1 cellular context compared by ENCODE assay signal in the genomic region with DNA sequence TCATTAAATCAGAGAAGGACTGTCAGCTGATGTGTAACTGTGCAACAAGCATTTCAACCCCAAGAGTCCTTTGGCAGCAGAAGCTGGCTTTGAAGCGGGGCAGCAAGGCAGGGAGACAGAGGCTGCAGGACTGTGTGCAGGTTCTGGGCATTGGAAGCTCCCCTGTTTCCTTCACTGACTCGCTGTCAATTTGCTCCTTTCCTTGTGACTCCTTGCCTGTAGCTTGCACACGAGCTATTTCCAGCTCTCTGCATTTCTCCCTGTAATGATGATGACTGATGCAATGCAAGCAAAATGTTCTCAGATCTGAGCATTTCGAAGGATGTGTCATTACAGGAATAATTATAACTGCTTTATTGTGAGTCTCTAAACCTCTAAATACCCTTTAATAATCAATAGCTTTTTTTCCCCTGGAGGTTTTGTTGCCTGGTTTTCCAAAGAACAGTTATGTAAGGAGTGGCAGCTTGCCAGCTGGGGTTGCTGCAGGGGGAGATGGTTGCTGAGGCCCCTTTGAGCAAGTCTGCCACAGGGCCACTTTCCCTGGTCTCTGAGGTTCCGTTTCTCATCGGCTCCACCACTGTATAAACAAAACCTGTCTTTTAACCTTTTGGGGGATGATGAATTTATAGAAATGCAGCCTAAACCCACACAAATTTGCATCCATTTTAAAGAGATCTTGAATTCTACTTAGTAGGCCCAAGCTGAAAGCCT.
TF ChIP-seq lines count a peak whose summit lies in the region.

No MANE protein-coding gene starts in this region.

TF ChIP-seq in IMR-90, 13 proteins besides CTCF, POLR2A, EP300 and RAD21:
- TF ChIP-seq CEBPB (IDR thresholded peaks at IDR 0.05; ENCODE audit: low read depth, low read length): peak; percentile 64
- no peak for TF ChIP-seq BHLHE40 (IDR thresholded peaks at IDR 0.05; ENCODE audit: low read depth, low read length)
